In genomic region chr13:98118865-98119264, GRCh38 we compare ENCODE assay signal across 29 cellular contexts. TPM values are rescaled to one million over a fixed set of nuclear protein-coding genes. Genes with fewer than 3 reads are reported as not detected.
"Had no signal": no experiment of that assay in that cellular context is flagged by ENCODE, and none has a peak within 500 bp of the region (broad histone marks: within the 10 kb centered on the region; RNA-seq: fewer than 3 reads in every experiment).

No MANE protein-coding gene starts in this region.

- H3K4me2 ChIP-seq: hepatocyte had no signal

- H3K4me1 ChIP-seq: esophagus squamous epithelium, gastrocnemius medialis, heart left ventricle, left lung, lower lobe of right lung had no signal

- H3K79me2 ChIP-seq: hepatocyte had no signal

- H3K27me3 ChIP-seq: dorsolateral prefrontal cortex, gastrocnemius medialis, heart left ventricle, hepatocyte, left lung had no signal

- H3K9me3 ChIP-seq: lower lobe of right lung, mucosa of descending colon had no signal

- H3K4me3 ChIP-seq: coronary artery, dorsolateral prefrontal cortex, esophagus squamous epithelium, gastrocnemius medialis, heart left ventricle, hepatocyte, left lung, lower lobe of right lung, mucosa of descending colon had no signal

- H3K36me3 ChIP-seq: esophagus squamous epithelium, gastrocnemius medialis, heart left ventricle, left lung, lower lobe of right lung had no signal

- H3K4me1 Mint-ChIP-seq: immature natural killer cell had no signal

- H3K36me3 Mint-ChIP-seq: immature natural killer cell had no signal

- DNase-seq: dermis blood vessel endothelial cell; dorsolateral prefrontal cortex; effector CD4-positive, alpha-beta T cell; effector memory CD4-positive, alpha-beta T cell; erythroblast; esophagus squamous epithelium; foreskin fibroblast; foreskin melanocyte; gastrocnemius medialis; heart left ventricle; hypothalamus; immature natural killer cell; left cardiac atrium; left lung; left ventricle myocardium superior; lower lobe of right lung; mesenchymal stem cell; mucosa of descending colon had no signal

- H2AFZ ChIP-seq: hepatocyte had no signal

- H3K27ac Mint-ChIP-seq: immature natural killer cell had no signal

- H3K27ac ChIP-seq: coronary artery, dorsolateral prefrontal cortex, epithelial cell of prostate, esophagus squamous epithelium, gastrocnemius medialis, heart left ventricle, hepatocyte, left lung, lower lobe of right lung had no signal

- H3K4me3 Mint-ChIP-seq: immature natural killer cell had no signal

RNA-seq across cellular contexts. Expression of gene RNF113B, which starts 58.2 kb away (rescaled TPM):
- total RNA-seq: cerebellum, dermis blood vessel endothelial cell, dorsolateral prefrontal cortex, esophagus mucosa, esophagus squamous epithelium, gastrocnemius medialis, glomerular endothelial cell, heart left ventricle, hepatocyte, kidney epithelial cell, left cardiac atrium, left lung, left ventricle myocardium superior, lower leg skin, lower lobe of right lung, lung microvascular endothelial cell, mucosa of descending colon, myocyte had no signal
- polyA plus RNA-seq: heart left ventricle, immature natural killer cell, keratinocyte had no signal
